In the genomic region with DNA sequence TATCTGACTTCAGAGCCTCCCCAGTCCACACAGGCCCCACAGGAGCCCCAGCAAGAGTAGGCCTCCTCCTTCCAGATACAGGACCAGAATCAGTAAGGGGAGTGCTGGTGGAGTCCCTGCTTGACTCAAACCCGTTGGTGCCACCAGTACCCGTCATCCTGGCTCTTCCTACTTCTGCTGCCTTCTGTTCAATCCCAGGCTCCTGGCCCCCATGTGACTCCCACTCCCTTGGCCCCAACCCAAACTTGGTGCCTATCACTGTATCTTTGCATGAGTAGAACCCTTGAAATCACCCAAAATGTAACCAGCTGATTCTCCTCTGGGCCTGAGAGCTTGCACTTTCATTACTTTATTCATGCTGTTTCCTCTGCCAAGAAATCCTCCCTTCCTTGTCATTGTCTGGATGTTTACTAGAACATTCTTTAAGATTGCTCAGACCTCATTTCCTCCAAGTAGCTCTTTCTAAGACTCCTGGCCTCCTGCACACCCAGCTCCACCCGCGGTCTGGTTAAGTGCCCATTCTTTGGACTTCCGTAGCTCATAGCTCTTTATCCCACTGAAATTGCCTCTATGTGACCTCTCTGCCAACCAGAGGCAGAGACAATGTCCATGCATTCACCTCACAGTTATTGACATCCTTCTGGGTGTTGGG, we compare ENCODE assay signal across 14 cellular contexts. TPM values are rescaled to one million over a fixed set of nuclear protein-coding genes. Genes with fewer than 3 reads are reported as not detected.
DNase-seq lines count a peak whose midpoint lies in the region; ATAC-seq and TF ChIP-seq lines count a peak whose summit lies in the region.
"Had no signal": no experiment of that assay in that cellular context is flagged by ENCODE, and none has a peak within 500 bp of the region (broad histone marks: within the 10 kb centered on the region; RNA-seq: fewer than 3 reads in every experiment).

No MANE protein-coding gene starts in this region.

- 58% methylated on average over 5 of the region's 5 CpGs for WGBS in esophagus muscularis mucosa
- WGBS in mesendoderm (ENCODE audit: extremely low coverage, insufficient coverage, low lambda C conversion rate) = no CpG with 5 or more reads among the region's 5 CpGs
- WGBS in lower leg skin, 2 donors = 72 to 79% methylated on average over 5 of the region's 5 CpGs

- no peak for TF ChIP-seq EP300 in esophagus muscularis mucosa (IDR thresholded peaks at IDR 0.05)

- no peaks in the 10 kb centered on the region for H3K79me2 ChIP-seq in mesendoderm (ENCODE audit: control insufficient read depth, insufficient read depth, low read length)

- no peak overlapping the region for H3K4me3 Mint-ChIP-seq in natural killer cell treated with Interleukin-12 subunit alpha and Interleukin-12 subunit beta and Interleukin-15 and Interleukin-18, amount 100 ng/mL, for 72 hours
- H3K4me3 Mint-ChIP-seq in natural killer cell (no peak overlapping the region), mesothelial cell of epicardium (no peak overlapping the region)

- H3K36me3 ChIP-seq in esophagus muscularis mucosa (no peaks in the 10 kb centered on the region), mesendoderm (ENCODE audit: control insufficient read depth, insufficient read depth, low read length) (no peaks in the 10 kb centered on the region), HAP-1 (replicated peaks) (no peaks in the 10 kb centered on the region)
- H3K36me3 ChIP-seq: thoracic aorta, WERI-Rb-1 had no signal

- no peak overlapping the region for H4K8ac ChIP-seq in mesendoderm (ENCODE audit: low read depth, low read length)

- intact Hi-C loops in natural killer cell (cut with micrococcal nuclease) = no loop called here
- intact Hi-C loops in esophagus muscularis mucosa (cut with DNase I) = no loop called here
- intact Hi-C loops in lower leg skin (cut with DNase I; ENCODE audit: low total_unique reads) = no loop called here

- H3K9ac ChIP-seq in mesendoderm (ENCODE audit: low read length) = no peak overlapping the region

- peak overlapping the region; percentile 34 for H3K56ac ChIP-seq in mesendoderm (ENCODE audit: low read length)

- no peak overlapping the region for H2BK5ac ChIP-seq in mesendoderm (ENCODE audit: low read length)

- H3K27me3 ChIP-seq in esophagus muscularis mucosa (no peaks in the 10 kb centered on the region), mesendoderm (ENCODE audit: insufficient read depth, low read length, poor library complexity) (no peaks in the 10 kb centered on the region), HAP-1 (ENCODE audit: low read depth) (no peaks in the 10 kb centered on the region)

- no peak overlapping the region for H2BK120ac ChIP-seq in mesendoderm (ENCODE audit: low read depth, low read length)

- H2BK15ac ChIP-seq in mesendoderm (replicated peaks; ENCODE audit: low read depth) = no peak overlapping the region

- DNase-seq in natural killer cell treated with Interleukin-12 subunit alpha and Interleukin-12 subunit beta and Interleukin-15 and Interleukin-18, amount 100 ng/mL, for 72 hours (ENCODE audit: low spot score) = no peak
- DNase-seq in natural killer cell = no peak
- DNase-seq in esophagus muscularis mucosa (ENCODE audit: extremely low spot score) = no peak
- no peak for DNase-seq in mesendoderm
- DNase-seq in HAP-1 (ENCODE audit: low spot score in 2 of 2) = no peak
- DNase-seq in mesothelial cell of epicardium (ENCODE audit: low spot score in 2 of 2, unreplicated experiment in 2 of 2) = no peak
- no peak for DNase-seq in NCI-H345 treated with DMSO at 0.1 percent for 48 hours (lab: John Stamatoyannopoulos, UW; ENCODE audit: unreplicated experiment)
- DNase-seq in lower leg skin (ENCODE audit: low spot score in 2 of 2) = no peak
- DNase-seq: ACHN; NCI-H187; PC-9; stimulated activated CD4-positive, alpha-beta T cell treated with anti-CD3 and anti-CD28 coated beads, Interleukin-2, amount 100 ng/mL, for 48 hours; WERI-Rb-1 had no signal

- H3K9me3 Mint-ChIP-seq in natural killer cell treated with Interleukin-12 subunit alpha and Interleukin-12 subunit beta and Interleukin-15 and Interleukin-18, amount 100 ng/mL, for 72 hours = no peaks in the 10 kb centered on the region
- H3K9me3 Mint-ChIP-seq in natural killer cell = no peaks in the 10 kb centered on the region
- H3K9me3 Mint-ChIP-seq in mesothelial cell of epicardium = no peaks in the 10 kb centered on the region

- H3K79me1 ChIP-seq in mesendoderm (ENCODE audit: low read length) = no peaks in the 10 kb centered on the region

- H2AK5ac ChIP-seq in mesendoderm (ENCODE audit: low read length) = no peak overlapping the region

- H3K4me2 ChIP-seq in mesendoderm (ENCODE audit: low read length) = no peak overlapping the region
- H3K4me2 ChIP-seq: PC-9 had no signal

- H3K18ac ChIP-seq in mesendoderm (ENCODE audit: low read length) = no peak overlapping the region

- H3K4ac ChIP-seq in mesendoderm (ENCODE audit: low read depth, low read length) = no peak overlapping the region

- H3K36me3 Mint-ChIP-seq in natural killer cell treated with Interleukin-12 subunit alpha and Interleukin-12 subunit beta and Interleukin-15 and Interleukin-18, amount 100 ng/mL, for 72 hours = no peaks in the 10 kb centered on the region
- H3K36me3 Mint-ChIP-seq in natural killer cell (no peaks in the 10 kb centered on the region), mesothelial cell of epicardium (no peaks in the 10 kb centered on the region)

- ATAC-seq in natural killer cell treated with Interleukin-12 subunit alpha and Interleukin-12 subunit beta and Interleukin-15 and Interleukin-18, amount 100 ng/mL, for 72 hours = no peak
- no peak for ATAC-seq in natural killer cell

- H3K4me1 ChIP-seq in esophagus muscularis mucosa (peaks cover 3 to 24% (median 15%) of the 10 kb centered on the region in 4 donors), mesendoderm (ENCODE audit: control insufficient read depth, low read depth, low read length) (peaks cover 4% of the 10 kb centered on the region), HAP-1 (no peaks in the 10 kb centered on the region; the same call in 1 of the 2 replicates)

- H3K4me3 ChIP-seq in esophagus muscularis mucosa = no peak overlapping the region
- H3K4me3 ChIP-seq in mesendoderm (ENCODE audit: low read length) = no peak overlapping the region
- H3K4me3 ChIP-seq in HAP-1 = no peak overlapping the region
- H3K4me3 ChIP-seq in lower leg skin (ENCODE audit: low read depth, poor library complexity, severe bottlenecking) = no peak overlapping the region
- H3K4me3 ChIP-seq: PC-9, thoracic aorta had no signal

- in situ Hi-C loops in HAP-1 (cut with MboI; ENCODE audit: low sequenced_read_pairs) = no loop called here

- H3K27ac Mint-ChIP-seq in natural killer cell treated with Interleukin-12 subunit alpha and Interleukin-12 subunit beta and Interleukin-15 and Interleukin-18, amount 100 ng/mL, for 72 hours = peak overlapping the region; percentile 26 to 52
- H3K27ac Mint-ChIP-seq in natural killer cell (no peak overlapping the region), mesothelial cell of epicardium (no peak overlapping the region)

- no peak overlapping the region for H3K23ac ChIP-seq in mesendoderm (ENCODE audit: low read length)

- no peak for TF ChIP-seq POLR2A in esophagus muscularis mucosa (IDR thresholded peaks at IDR 0.05; ENCODE audit: low read depth)
- no peak for TF ChIP-seq POLR2A in lower leg skin (IDR thresholded peaks at IDR 0.05)

- H3K4me1 Mint-ChIP-seq in natural killer cell treated with Interleukin-12 subunit alpha and Interleukin-12 subunit beta and Interleukin-15 and Interleukin-18, amount 100 ng/mL, for 72 hours (ENCODE audit: low read depth in 2 of 2) = peaks cover 23% of the 10 kb centered on the region in 2 donors
- peaks cover 0 to 15% of the 10 kb centered on the region in 2 donors for H3K4me1 Mint-ChIP-seq in natural killer cell
- peaks cover 6% of the 10 kb centered on the region for H3K4me1 Mint-ChIP-seq in mesothelial cell of epicardium

- TF ChIP-seq CTCF in natural killer cell (IDR thresholded peaks at IDR 0.05) = no peak
- TF ChIP-seq CTCF in esophagus muscularis mucosa (IDR thresholded peaks at IDR 0.05) = no peak
- TF ChIP-seq CTCF in mesothelial cell of epicardium (IDR thresholded peaks at IDR 0.05; ENCODE audit: unreplicated experiment) = no peak
- no peak for TF ChIP-seq CTCF in lower leg skin (IDR thresholded peaks at IDR 0.05)

- H3K9me3 ChIP-seq in esophagus muscularis mucosa = no peaks in the 10 kb centered on the region
- no peaks in the 10 kb centered on the region for H3K9me3 ChIP-seq in HAP-1
- H3K9me3 ChIP-seq: thoracic aorta had no signal

- H3K27ac ChIP-seq in esophagus muscularis mucosa (replicated peaks in 1 of 4) (peak overlapping the region; percentile 40 to 64 (median 42)), mesendoderm (ENCODE audit: low read depth, low read length) (no peak overlapping the region)
- H3K27ac ChIP-seq: PC-9, thoracic aorta, WERI-Rb-1 had no signal

- H3K27me3 Mint-ChIP-seq in natural killer cell treated with Interleukin-12 subunit alpha and Interleukin-12 subunit beta and Interleukin-15 and Interleukin-18, amount 100 ng/mL, for 72 hours = no peaks in the 10 kb centered on the region
- H3K27me3 Mint-ChIP-seq in natural killer cell (ENCODE audit: low read depth in 2 of 2) = peaks cover 0 to 4% of the 10 kb centered on the region in 2 donors
- no peaks in the 10 kb centered on the region for H3K27me3 Mint-ChIP-seq in mesothelial cell of epicardium (ENCODE audit: low read depth)

- no peak overlapping the region for H4K5ac ChIP-seq in mesendoderm (ENCODE audit: low read length)

RNA-seq across cellular contexts. Expression of a gene that starts 15.7 kb away (rescaled TPM):
- total RNA-seq in natural killer cell treated with Interleukin-12 subunit alpha and Interleukin-12 subunit beta and Interleukin-15 and Interleukin-18, amount 100 ng/mL, for 72 hours = 1 to 10 TPM; 1.3 to 2.0 TPM
- total RNA-seq in natural killer cell (1 to 10 TPM; 1.2 to 6.4 (median 1.5) TPM), esophagus muscularis mucosa (1 to 10 TPM; 4.6 to 8.1 (median 6.8) TPM), mesothelial cell of epicardium (0.18 to 0.43 TPM (median 0.18 TPM) in 3 replicates), lower leg skin (10 to 100 TPM in 1 of 4 donors, 1 to 10 TPM in 3; 2.7 to 10.2 (median 6.8) TPM)
- 0.59 TPM for polyA plus RNA-seq in mesendoderm (2013, experiment 1 of 2)
- polyA plus RNA-seq in mesendoderm (2013, experiment 2 of 2) = 0.81 TPM

Comparison
In these comparisons a context has a peak if more than half of its experiments do, and no peak if none do; other contexts are left out.
1. H3K27ac Mint-ChIP-seq: peak in natural killer cell treated with Interleukin-12 subunit alpha and Interleukin-12 subunit beta and Interleukin-15 and Interleukin-18, amount 100 ng/mL, for 72 hours (2 of 2); none in natural killer cell (0 of 2) and mesothelial cell of epicardium (single experiment).